ENCODE assay signal across 7 cellular contexts in genomic region chr19:1270854-1271527, GRCh38. TPM values are rescaled to one million over a fixed set of nuclear protein-coding genes. Genes with fewer than 3 reads are reported as not detected.
DNase-seq lines count a peak whose midpoint lies in the region; ATAC-seq and TF ChIP-seq lines count a peak whose summit lies in the region.

No MANE protein-coding gene starts in this region.

- no peak overlapping the region for H4K5ac ChIP-seq in H9 (ENCODE audit: insufficient read length, low read depth, low read length)

- no CpG with 5 or more reads among the region's 26 CpGs for WGBS in H9 (ENCODE audit: extremely low coverage, insufficient read length, low lambda C conversion rate)
- WGBS in hepatocyte (ENCODE audit: low lambda C conversion rate, missing lambda C conversion rate) = 92% methylated on average over 26 of the region's 26 CpGs

- CTCF ChIA-PET in activated B cell treated with CpG ODN at 0.5 μM for 24 hours (lab: Charles Lee) = no interaction called here

- no peaks in the 10 kb centered on the region for H3K9me2 ChIP-seq in hepatocyte (replicated peaks; ENCODE audit: insufficient read depth)

- no peak overlapping the region for H2AFZ ChIP-seq in H9 (ENCODE audit: low read length)
- H2AFZ ChIP-seq in hepatocyte = no peak overlapping the region

- no peak overlapping the region for H3K9ac ChIP-seq in H9 (ENCODE audit: extremely low read depth, insufficient read length, low read length)

- H4K20me1 ChIP-seq in H9 (ENCODE audit: control insufficient read depth, insufficient read depth, insufficient read length) (no peaks in the 10 kb centered on the region), hepatocyte (ENCODE audit: insufficient read depth, poor library complexity, severe bottlenecking) (peaks cover 50% of the 10 kb centered on the region)

- H3K4me2 ChIP-seq in H9 (ENCODE audit: insufficient read depth, insufficient read length, low read length) = no peak overlapping the region
- H3K4me2 ChIP-seq in hepatocyte = peak overlapping the region; percentile 98

- peak overlapping the region; percentile 85 to 90 for H3K4me3 Mint-ChIP-seq in H9
- peak overlapping the region; percentile 86 for H3K4me3 Mint-ChIP-seq in activated B cell treated with CpG ODN at 0.5 μM for 24 hours
- H3K4me3 Mint-ChIP-seq in stimulated activated naive B cell treated with anti-CD40 and anti-IgM and Interleukin-4, amounts not matched to agents 10 μg/mL and 1 μg/mL and 100 μg/mL, for 72 hours = peak overlapping the region; percentile 84 to 90

- H3K36me3 ChIP-seq in hepatocyte (replicated peaks; ENCODE audit: insufficient read depth, low read depth) = peaks cover 5% of the 10 kb centered on the region

- no peak overlapping the region for H3K4ac ChIP-seq in H9 (ENCODE audit: low read depth, low read length)

- H2BK12ac ChIP-seq in H9 (ENCODE audit: insufficient read length, low read depth, low read length) = no peak overlapping the region

- DNase-seq in H9 (no peak), activated B cell treated with CpG ODN at 0.5 μM for 24 hours (no peak), hepatocyte (ENCODE audit: low spot score) (no peak), cerebellum (ENCODE audit: low spot score) (no peak), NAMALWA (ENCODE audit: low spot score) (no peak)
- no peak for DNase-seq in stimulated activated naive B cell treated with anti-CD40 and anti-IgM and Interleukin-4, amounts not matched to agents 10 μg/mL and 1 μg/mL and 100 μg/mL, for 72 hours

- intact Hi-C loops in activated B cell treated with CpG ODN at 0.5 μM for 24 hours (cut with micrococcal nuclease) = no loop called here

- H3K18ac ChIP-seq in H9 (ENCODE audit: insufficient read length, low read depth, low read length) = no peak overlapping the region

- H2BK120ac ChIP-seq in H9 (ENCODE audit: low read depth, low read length, poor library complexity, severe bottlenecking) = no peak overlapping the region

- H3K23ac ChIP-seq in H9 (ENCODE audit: insufficient read length, low read depth, low read length) = no peak overlapping the region

- no peaks in the 10 kb centered on the region for H3K9me3 ChIP-seq in H9 (ENCODE audit: control insufficient read depth, low read depth, low read length)
- no peaks in the 10 kb centered on the region for H3K9me3 ChIP-seq in hepatocyte (ENCODE audit: low read depth)

- H3K36me3 Mint-ChIP-seq in H9 (ENCODE audit: insufficient read depth in 1 of 3, low read depth in 3 of 3) (peaks cover 36 to 49% (median 46%) of the 10 kb centered on the region in 3 experiments), activated B cell treated with CpG ODN at 0.5 μM for 24 hours (ENCODE audit: low read depth) (peaks cover 47% of the 10 kb centered on the region)
- H3K36me3 Mint-ChIP-seq in stimulated activated naive B cell treated with anti-CD40 and anti-IgM and Interleukin-4, amounts not matched to agents 10 μg/mL and 1 μg/mL and 100 μg/mL, for 72 hours = peaks cover 42 to 52% of the 10 kb centered on the region in 2 donors

- H3K4me3 ChIP-seq in hepatocyte = peak overlapping the region; percentile 83

- no peak overlapping the region for H4K8ac ChIP-seq in H9 (replicated peaks; ENCODE audit: insufficient read length, low read depth, low read length)

- H3K27ac ChIP-seq in H9 (ENCODE audit: insufficient read length, low read depth, low read length) (no peak overlapping the region), hepatocyte (peak overlapping the region; percentile 93)

- no peak overlapping the region for H3K56ac ChIP-seq in H9 (ENCODE audit: insufficient read length, low read depth, low read length)

- no peak overlapping the region for H4K91ac ChIP-seq in H9 (ENCODE audit: insufficient read length, low read depth, low read length)

- H3K27ac Mint-ChIP-seq in H9 = peak overlapping the region; percentile 70 to 99 (median 95); a peak in 5 of 7 replicates
- peak overlapping the region; percentile 80 for H3K27ac Mint-ChIP-seq in activated B cell treated with CpG ODN at 0.5 μM for 24 hours
- peak overlapping the region; percentile 97 for H3K27ac Mint-ChIP-seq in stimulated activated naive B cell treated with anti-CD40 and anti-IgM and Interleukin-4, amounts not matched to agents 10 μg/mL and 1 μg/mL and 100 μg/mL, for 72 hours

- H3K23me2 ChIP-seq in H9 (ENCODE audit: insufficient read length, low read depth, low read length, poor library complexity, severe bottlenecking) = peaks cover 19% of the 10 kb centered on the region

- H3K14ac ChIP-seq in H9 (ENCODE audit: insufficient read depth, low read length) = no peak overlapping the region

- H2BK5ac ChIP-seq in H9 (ENCODE audit: insufficient read length, low read length) = no peak overlapping the region

- no peak overlapping the region for H2AK5ac ChIP-seq in H9 (ENCODE audit: insufficient read length, low read length)

- H3K4me1 ChIP-seq in H9 (ENCODE audit: insufficient read depth, low read length) (no peaks in the 10 kb centered on the region; the same call in 1 of the 2 replicates), hepatocyte (ENCODE audit: insufficient read depth) (peaks cover 53% of the 10 kb centered on the region)

- peaks cover 9% of the 10 kb centered on the region for H3K79me1 ChIP-seq in H9 (ENCODE audit: insufficient read depth, low read depth, low read length, poor library complexity, severe bottlenecking)

- ATAC-seq in activated B cell treated with CpG ODN at 0.5 μM for 24 hours (ENCODE audit: low read depth) = no peak
- ATAC-seq in stimulated activated naive B cell treated with anti-CD40 and anti-IgM and Interleukin-4, amounts not matched to agents 10 μg/mL and 1 μg/mL and 100 μg/mL, for 72 hours (replicated peaks) = no peak
- ATAC-seq in HG03457 (IDR thresholded peaks at IDR 0.05; ENCODE audit: unreplicated experiment) = no peak

- H2BK15ac ChIP-seq in H9 (ENCODE audit: low read depth, low read length) = no peak overlapping the region

- H3K9me3 Mint-ChIP-seq in H9 = no peaks in the 10 kb centered on the region
- H3K9me3 Mint-ChIP-seq in activated B cell treated with CpG ODN at 0.5 μM for 24 hours = no peaks in the 10 kb centered on the region
- H3K9me3 Mint-ChIP-seq in stimulated activated naive B cell treated with anti-CD40 and anti-IgM and Interleukin-4, amounts not matched to agents 10 μg/mL and 1 μg/mL and 100 μg/mL, for 72 hours = no peaks in the 10 kb centered on the region

- POLR2A ChIA-PET in activated B cell treated with CpG ODN at 0.5 μM for 24 hours (lab: Charles Lee) = interaction anchor here (1.1 to 4.0 kb wide), 3 partner anchors 9 to 29 kb away, joined by 3 to 33 read pairs (median 9); partner anchors contain the start of gene ATP5F1D

- H3K4me1 Mint-ChIP-seq in H9 (peaks cover 47 to 57% of the 10 kb centered on the region in 2 experiments), activated B cell treated with CpG ODN at 0.5 μM for 24 hours (peaks cover 65% of the 10 kb centered on the region)
- peaks cover 58 to 77% of the 10 kb centered on the region in 2 donors for H3K4me1 Mint-ChIP-seq in stimulated activated naive B cell treated with anti-CD40 and anti-IgM and Interleukin-4, amounts not matched to agents 10 μg/mL and 1 μg/mL and 100 μg/mL, for 72 hours

- H3K79me2 ChIP-seq in H9 (ENCODE audit: insufficient read depth, low read length) (peaks cover 4% of the 10 kb centered on the region; the same call in 1 of the 2 replicates), hepatocyte (peaks cover 71% of the 10 kb centered on the region)

- H3T11ph ChIP-seq in H9 (ENCODE audit: low read length) = no peak overlapping the region

- TF ChIP-seq CTCF in H9 (conservative IDR thresholded peaks at IDR 0.05) (no peak), activated B cell treated with CpG ODN at 0.5 μM for 24 hours (IDR thresholded peaks at IDR 0.05) (no peak), hepatocyte (IDR thresholded peaks at IDR 0.05; ENCODE audit: poor library complexity) (no peak)

- H2BK20ac ChIP-seq in H9 (ENCODE audit: low read depth, low read length, poor library complexity, severe bottlenecking) = no peak overlapping the region

- H3K27me3 ChIP-seq in H9 (ENCODE audit: insufficient read depth, low read length) = no peaks in the 10 kb centered on the region
- no peaks in the 10 kb centered on the region for H3K27me3 ChIP-seq in hepatocyte

- H3K27me3 Mint-ChIP-seq in H9 (ENCODE audit: low read depth) (peaks cover 13% of the 10 kb centered on the region), activated B cell treated with CpG ODN at 0.5 μM for 24 hours (no peaks in the 10 kb centered on the region)
- no peaks in the 10 kb centered on the region for H3K27me3 Mint-ChIP-seq in stimulated activated naive B cell treated with anti-CD40 and anti-IgM and Interleukin-4, amounts not matched to agents 10 μg/mL and 1 μg/mL and 100 μg/mL, for 72 hours

RNA-seq across cellular contexts. Expression of gene CIRBP, which starts 1.9 kb away (rescaled TPM):
- total RNA-seq in H9 (2021) = 249 and 263 TPM in 2 replicates
- total RNA-seq in activated B cell treated with CpG ODN at 0.5 μM for 24 hours = 399 and 400 TPM in 2 replicates
- total RNA-seq in hepatocyte = 212 and 361 TPM in 2 replicates
- polyA plus RNA-seq in hepatocyte = 202 and 261 TPM in 2 replicates
- total RNA-seq in cerebellum = 328 TPM

RNA-seq across cellular contexts. Expression of gene FAM174C, which starts 4.3 kb away (rescaled TPM):
- total RNA-seq in H9 (2021) (56.4 and 63.0 TPM in 2 replicates), activated B cell treated with CpG ODN at 0.5 μM for 24 hours (47.9 and 52.0 TPM in 2 replicates), hepatocyte (25.5 TPM in 2 replicates), cerebellum (7.0 TPM)
- polyA plus RNA-seq in hepatocyte = 79.9 and 89.5 TPM in 2 replicates

RNA-seq across cellular contexts. Expression of gene EFNA2, which starts 14.7 kb away (rescaled TPM):
- total RNA-seq in H9 (2021) = 14.3 TPM in 2 replicates
- total RNA-seq in activated B cell treated with CpG ODN at 0.5 μM for 24 hours = not detected in 2 replicates
- total RNA-seq in hepatocyte = 11.0 and 14.2 TPM in 2 replicates
- 1.3 and 1.8 TPM in 2 replicates for polyA plus RNA-seq in hepatocyte
- 5.8 TPM for total RNA-seq in cerebellum

RNA-seq across cellular contexts. Expression of gene MIDN, which starts 22.6 kb away (rescaled TPM):
- total RNA-seq in H9 (2021) (286 and 300 TPM in 2 replicates), activated B cell treated with CpG ODN at 0.5 μM for 24 hours (64.5 and 68.4 TPM in 2 replicates), hepatocyte (28.7 and 30.1 TPM in 2 replicates), cerebellum (13.6 TPM)
- polyA plus RNA-seq in hepatocyte = 94.6 and 98.4 TPM in 2 replicates

RNA-seq across cellular contexts. Expression of gene ATP5F1D, which starts 29.4 kb away (rescaled TPM):
- 179 and 191 TPM in 2 replicates for total RNA-seq in H9 (2021)
- total RNA-seq in activated B cell treated with CpG ODN at 0.5 μM for 24 hours = 172 and 185 TPM in 2 replicates
- 54.0 and 64.1 TPM in 2 replicates for total RNA-seq in hepatocyte
- polyA plus RNA-seq in hepatocyte = 291 and 297 TPM in 2 replicates
- total RNA-seq in cerebellum = 10.9 TPM
